ENCODE assay signal across 25 cellular contexts in the genomic region with DNA sequence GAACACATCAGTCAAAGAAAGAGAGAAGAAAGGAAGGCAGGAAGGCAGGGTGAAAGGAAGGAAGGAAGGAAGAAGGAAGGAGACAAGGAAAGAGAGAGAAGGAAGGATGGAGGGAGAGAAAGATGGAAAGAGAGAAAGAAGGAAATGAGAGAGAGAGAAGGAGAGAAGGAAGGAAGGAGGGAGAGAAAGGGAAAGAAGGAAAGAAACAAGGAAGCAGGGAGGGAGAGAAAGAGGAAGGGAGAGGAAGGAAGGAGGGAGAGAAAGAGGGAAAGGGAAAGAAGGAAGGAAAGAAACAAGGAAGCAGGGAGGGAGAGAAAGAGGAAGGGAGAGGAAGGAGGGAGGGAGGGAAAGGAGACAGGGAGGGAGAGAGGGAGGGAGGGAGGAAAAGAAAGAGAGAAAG. TPM values are rescaled to one million over a fixed set of nuclear protein-coding genes. Genes with fewer than 3 reads are reported as not detected.
DNase-seq lines count a peak whose midpoint lies in the region; ATAC-seq, FAIRE-seq and TF ChIP-seq lines count a peak whose summit lies in the region.
"Had no signal": no experiment of that assay in that cellular context is flagged by ENCODE, and none has a peak within 500 bp of the region (broad histone marks: within the 10 kb centered on the region; RNA-seq: fewer than 3 reads in every experiment).

No MANE protein-coding gene starts in this region.

- H3K9ac ChIP-seq in K562 (ENCODE audit: insufficient read depth in 1 of 2, low read depth in 2 of 2, low read length in 2 of 2), result no peak overlapping the region
- H3K9ac ChIP-seq: BLaER1 had no signal

- POLR2A ChIA-PET in HEK293 (lab: Yijun Ruan, JAX) (no interaction called here), K562 (lab: Yijun Ruan, JAX) (interaction anchor here (0.7 kb wide), 1 partner anchor 50 kb away, joined by 3 read pairs; no protein-coding TSS in a partner anchor)

- ATAC-seq in K562 (no peak), GM18868 (IDR thresholded peaks at IDR 0.05; ENCODE audit: unreplicated experiment) (no peak), GM18502 (IDR thresholded peaks at IDR 0.05; ENCODE audit: poor library complexity, unreplicated experiment) (no peak)
- ATAC-seq in natural killer cell treated with Interleukin-12 subunit alpha and Interleukin-12 subunit beta and Interleukin-15 and Interleukin-18, amount 100 ng/mL, for 72 hours, result no peak
- ATAC-seq: GM12878 had no signal

- H3K9me1 ChIP-seq in K562 (ENCODE audit: control insufficient read depth, insufficient read depth, low read length), result no peaks in the 10 kb centered on the region

- H3K4me1 ChIP-seq in HEK293 (ENCODE audit: control insufficient read depth, insufficient read depth, low read length), result no peaks in the 10 kb centered on the region
- H3K4me1 ChIP-seq in K562 (replicated peaks in 1 of 2; ENCODE audit: control insufficient read depth in 2 of 2, insufficient read depth in 2 of 2, low read length in 2 of 2), result no peaks in the 10 kb centered on the region
- H3K4me1 ChIP-seq: BE2C had no signal

- FAIRE-seq in K562 (lab: Jason Lieb, UNC), result no peak
- FAIRE-seq: GM12878, GM12892 had no signal

- TF ChIP-seq CTCF in HEK293 (tag by site-specific recombination; IDR thresholded peaks at IDR 0.05), result no peak
- no peak for TF ChIP-seq CTCF in K562 (IDR thresholded peaks at IDR 0.05 in 2 of 3, conservative IDR thresholded peaks at IDR 0.05 in 1 of 3; ENCODE audit: insufficient read depth in 2 of 3, low read depth in 1 of 3, low read length in 3 of 3)

- no peak overlapping the region for H3K4me2 ChIP-seq in K562 (ENCODE audit: insufficient read depth, low read length)
- H3K4me2 ChIP-seq: BLaER1 had no signal

- DNase-seq in activated T-helper 1 cell treated with anti-CD3 and anti-CD28 coated beads, Interleukin-12 subunit alpha, Interleukin-12 subunit beta, Interleukin-2, Interleukin-4 antibody, amounts not matched to agents 30 ng/mL and 10 ng/mL and 1 ng/mL, durations not matched to agents 14 hours and 24 hours and 36 hours (ENCODE audit: low spot score), result no peak
- DNase-seq in K562 (ENCODE audit: extremely low read depth in 1 of 4, low spot score in 3 of 4), result no peak
- DNase-seq in natural killer cell treated with Interleukin-12 subunit alpha and Interleukin-12 subunit beta and Interleukin-15 and Interleukin-18, amount 100 ng/mL, for 72 hours (ENCODE audit: low spot score), result no peak
- DNase-seq: 8988T; ACHN; BE2C; C1 segment of cervical spinal cord; CD4-positive, alpha-beta memory T cell; CD4-positive, CD25-positive, alpha-beta regulatory T cell; CD8-positive, alpha-beta memory T cell; COR-L47; DMS 273 treated with DMSO at 0.1 percent for 48 hours; DMS153; DMS53; DMS79; DND-41; EL; GDM1 had no signal

- H3K79me2 ChIP-seq in K562 (ENCODE audit: control insufficient read depth, insufficient read depth, low read length), result no peaks in the 10 kb centered on the region

- H3K9me3 ChIP-seq in HEK293 (ENCODE audit: control insufficient read depth, insufficient read depth, low read depth, low read length) (no peaks in the 10 kb centered on the region), K562 (replicated peaks; ENCODE audit: control insufficient read depth, insufficient read depth, low read depth, low read length) (no peaks in the 10 kb centered on the region)
- H3K9me3 ChIP-seq: BE2C, BLaER1 had no signal

- CTCF ChIA-PET in HEK293 (lab: Yijun Ruan, JAX), result no interaction called here
- CTCF ChIA-PET in K562 (lab: Yijun Ruan, JAX; ENCODE audit: low intra/inter-chr PET ratio), result interaction anchor here (0.6 kb wide), 1 partner anchor 404 kb away, joined by 5 read pairs; no protein-coding TSS in a partner anchor

- H3K36me3 ChIP-seq in HEK293 (ENCODE audit: control insufficient read depth in 2 of 2, insufficient read depth in 1 of 2, low read length in 2 of 2), result no peaks in the 10 kb centered on the region
- H3K36me3 ChIP-seq in K562 (ENCODE audit: control insufficient read depth, insufficient read depth, low read length), result no peaks in the 10 kb centered on the region
- H3K36me3 ChIP-seq: BE2C, BLaER1 had no signal

- H3K4me3 Mint-ChIP-seq in activated T-helper 1 cell treated with anti-CD3 and anti-CD28 coated beads, Interleukin-12 subunit alpha, Interleukin-12 subunit beta, Interleukin-2, Interleukin-4 antibody, amounts not matched to agents 30 ng/mL and 10 ng/mL and 1 ng/mL, durations not matched to agents 14 hours and 24 hours and 36 hours, result no peak overlapping the region
- H3K4me3 Mint-ChIP-seq in natural killer cell treated with Interleukin-12 subunit alpha and Interleukin-12 subunit beta and Interleukin-15 and Interleukin-18, amount 100 ng/mL, for 72 hours, result no peak overlapping the region
- H3K4me3 Mint-ChIP-seq: CD14-positive monocyte; CD4-positive, alpha-beta memory T cell; CD4-positive, CD25-positive, alpha-beta regulatory T cell; CD8-positive, alpha-beta memory T cell had no signal

- H3K27me3 Mint-ChIP-seq in activated T-helper 1 cell treated with anti-CD3 and anti-CD28 coated beads, Interleukin-12 subunit alpha, Interleukin-12 subunit beta, Interleukin-2, Interleukin-4 antibody, amounts not matched to agents 30 ng/mL and 10 ng/mL and 1 ng/mL, durations not matched to agents 14 hours and 24 hours and 36 hours (ENCODE audit: insufficient read depth), result peaks cover 50% of the 10 kb centered on the region
- peaks cover 32 to 43% of the 10 kb centered on the region in 2 donors for H3K27me3 Mint-ChIP-seq in natural killer cell treated with Interleukin-12 subunit alpha and Interleukin-12 subunit beta and Interleukin-15 and Interleukin-18, amount 100 ng/mL, for 72 hours

- TF ChIP-seq POLR2A in K562 (conservative IDR thresholded peaks at IDR 0.05), result no peak

- no peak for TF ChIP-seq EP300 in K562 (IDR thresholded peaks at IDR 0.05; ENCODE audit: low read length)

- peaks cover 22 to 28% of the 10 kb centered on the region in 2 experiments for H3K27me3 ChIP-seq in K562 (ENCODE audit: control insufficient read depth in 2 of 2, insufficient read depth in 2 of 2, low read length in 2 of 2)
- H3K27me3 ChIP-seq: BLaER1 had no signal

- H3K27ac Mint-ChIP-seq in activated T-helper 1 cell treated with anti-CD3 and anti-CD28 coated beads, Interleukin-12 subunit alpha, Interleukin-12 subunit beta, Interleukin-2, Interleukin-4 antibody, amounts not matched to agents 30 ng/mL and 10 ng/mL and 1 ng/mL, durations not matched to agents 14 hours and 24 hours and 36 hours, result peak overlapping the region; percentile 9
- no peak overlapping the region for H3K27ac Mint-ChIP-seq in natural killer cell treated with Interleukin-12 subunit alpha and Interleukin-12 subunit beta and Interleukin-15 and Interleukin-18, amount 100 ng/mL, for 72 hours
- H3K27ac Mint-ChIP-seq: CD4-positive, CD25-positive, alpha-beta regulatory T cell had no signal

- intact Hi-C loops in activated T-helper 1 cell treated with anti-CD3 and anti-CD28 coated beads, Interleukin-12 subunit alpha, Interleukin-12 subunit beta, Interleukin-2, Interleukin-4 antibody, amounts not matched to agents 30 ng/mL and 10 ng/mL and 1 ng/mL, durations not matched to agents 14 hours and 24 hours and 36 hours (cut with micrococcal nuclease), result no loop called here
- intact Hi-C loops in K562 (cut with micrococcal nuclease), result no loop called here

- H3K36me3 Mint-ChIP-seq in activated T-helper 1 cell treated with anti-CD3 and anti-CD28 coated beads, Interleukin-12 subunit alpha, Interleukin-12 subunit beta, Interleukin-2, Interleukin-4 antibody, amounts not matched to agents 30 ng/mL and 10 ng/mL and 1 ng/mL, durations not matched to agents 14 hours and 24 hours and 36 hours (ENCODE audit: low read depth), result no peaks in the 10 kb centered on the region
- no peaks in the 10 kb centered on the region for H3K36me3 Mint-ChIP-seq in natural killer cell treated with Interleukin-12 subunit alpha and Interleukin-12 subunit beta and Interleukin-15 and Interleukin-18, amount 100 ng/mL, for 72 hours
- H3K36me3 Mint-ChIP-seq: CD14-positive monocyte; CD4-positive, alpha-beta memory T cell; CD4-positive, CD25-positive, alpha-beta regulatory T cell had no signal

- peaks cover 8% of the 10 kb centered on the region for H3K4me1 Mint-ChIP-seq in activated T-helper 1 cell treated with anti-CD3 and anti-CD28 coated beads, Interleukin-12 subunit alpha, Interleukin-12 subunit beta, Interleukin-2, Interleukin-4 antibody, amounts not matched to agents 30 ng/mL and 10 ng/mL and 1 ng/mL, durations not matched to agents 14 hours and 24 hours and 36 hours (ENCODE audit: low read depth)
- no peaks in the 10 kb centered on the region for H3K4me1 Mint-ChIP-seq in natural killer cell treated with Interleukin-12 subunit alpha and Interleukin-12 subunit beta and Interleukin-15 and Interleukin-18, amount 100 ng/mL, for 72 hours (ENCODE audit: low read depth in 2 of 2)
- H3K4me1 Mint-ChIP-seq: CD14-positive monocyte; CD8-positive, alpha-beta memory T cell had no signal

- in situ Hi-C loops in K562 (cut with MboI), result no loop called here

- H3K27ac ChIP-seq in HEK293 (ENCODE audit: extremely low read depth, low read depth, low read length) (no peak overlapping the region), K562 (ENCODE audit: extremely low read depth, low read depth, low read length) (no peak overlapping the region)
- H3K27ac ChIP-seq: BLaER1 had no signal

- no TSS peak for BruUV-seq in K562 (replicated peaks; lab: Mats Ljungman, UMichigan)

- TF ChIP-seq RAD21 in K562 (CRISPR knock-in tag; conservative IDR thresholded peaks at IDR 0.05 in 1 of 2, IDR thresholded peaks at IDR 0.05 in 1 of 2), result no peak

- H3K9me3 Mint-ChIP-seq in activated T-helper 1 cell treated with anti-CD3 and anti-CD28 coated beads, Interleukin-12 subunit alpha, Interleukin-12 subunit beta, Interleukin-2, Interleukin-4 antibody, amounts not matched to agents 30 ng/mL and 10 ng/mL and 1 ng/mL, durations not matched to agents 14 hours and 24 hours and 36 hours, result no peaks in the 10 kb centered on the region
- H3K9me3 Mint-ChIP-seq in natural killer cell treated with Interleukin-12 subunit alpha and Interleukin-12 subunit beta and Interleukin-15 and Interleukin-18, amount 100 ng/mL, for 72 hours, result no peaks in the 10 kb centered on the region
- H3K9me3 Mint-ChIP-seq: CD4-positive, alpha-beta memory T cell; CD8-positive, alpha-beta memory T cell had no signal

- H3K4me3 ChIP-seq in HEK293 (ENCODE audit: low read depth, low read length) (no peak overlapping the region), K562 (no peak overlapping the region)
- H3K4me3 ChIP-seq: BLaER1, GM12878 had no signal

- H4K20me1 ChIP-seq in K562 (replicated peaks; ENCODE audit: control insufficient read depth, insufficient read depth, low read length), result no peaks in the 10 kb centered on the region
- H4K20me1 ChIP-seq: BLaER1 had no signal

- no peak overlapping the region for H2AFZ ChIP-seq in K562 (ENCODE audit: low read depth, low read length)

RNA-seq across cellular contexts. Expression of gene SAMD11, which starts 35.4 kb away (rescaled TPM):
- not detected in 2 replicates for total RNA-seq in activated T-helper 1 cell treated with anti-CD3 and anti-CD28 coated beads, Interleukin-12 subunit alpha, Interleukin-12 subunit beta, Interleukin-2, Interleukin-4 antibody, amounts not matched to agents 30 ng/mL and 10 ng/mL and 1 ng/mL, durations not matched to agents 14 hours and 24 hours and 36 hours
- total RNA-seq in K562 (2011; cell fraction: chromatin; rRNA removed; ENCODE audit: low replicate concordance), result 0.42 and 1.3 TPM in 2 replicates
- 1.2 and 1.8 TPM in 2 replicates for total RNA-seq in K562 (2011; cell fraction: nucleolus; rRNA removed)
- 0.31 and 0.44 TPM in 2 replicates for total RNA-seq in K562 (2011; cell fraction: nucleoplasm; rRNA removed)
- 0.41 and 0.82 TPM in 2 replicates for total RNA-seq in K562 (2014; rRNA removed)
- 0.07 TPM in 1 of 2 replicates, not detected in the other for total RNA-seq in K562 (2014; rRNA removed; fragmentation: Illumina TruSeq; extraction: Trizol)
- 0.11 and 0.26 TPM in 2 replicates for total RNA-seq in K562 (2015; rRNA removed; fragmentation: Illumina TruSeq; extraction: Trizol)
- 0.38 and 0.49 TPM in 2 replicates for total RNA-seq in K562 (2021)
- polyA plus RNA-seq in K562 (2011; rRNA removed), result 0.24 and 0.31 TPM in 2 replicates
- 0.37 and 0.73 TPM in 2 replicates for polyA plus RNA-seq in K562 (2011; cell fraction: cytosol; rRNA removed)
- polyA plus RNA-seq in K562 (2011; cell fraction: nucleus; rRNA removed), result 1.6 and 3.1 TPM in 2 replicates
- polyA plus RNA-seq in K562 (2012), result 0.36 and 0.64 TPM in 2 replicates
- not detected in 2 replicates for polyA plus RNA-seq in K562 (2014; fragmentation: Illumina TruSeq; extraction: Trizol)
- under 1 TPM in 1 of 2 experiments, not detected in 1; 0.08 TPM for polyA plus RNA-seq in K562 (2014; fragmentation: Nextera tagmentation; extraction: Ambion mirVana)
- 0.07 and 0.32 TPM in 2 replicates for polyA plus RNA-seq in K562 (2014; rRNA removed)
- polyA minus RNA-seq in K562 (2011; rRNA and poly(A)+ RNA removed), result not detected in 2 replicates
- 1.3 and 3.5 TPM in 2 replicates for polyA minus RNA-seq in K562 (2011; cell fraction: cytosol; rRNA and poly(A)+ RNA removed)
- polyA minus RNA-seq in K562 (2011; cell fraction: nucleus; rRNA and poly(A)+ RNA removed), result 0.94 and 1.6 TPM in 2 replicates
- total RNA-seq in natural killer cell treated with Interleukin-12 subunit alpha and Interleukin-12 subunit beta and Interleukin-15 and Interleukin-18, amount 100 ng/mL, for 72 hours, result not detected
- total RNA-seq: CD4-positive, alpha-beta memory T cell; CD4-positive, CD25-positive, alpha-beta regulatory T cell; CD8-positive, alpha-beta memory T cell; GM12878 had no signal
- polyA plus RNA-seq: CD14-positive monocyte had no signal
